ENCODE assay signal across 13 cellular contexts in the genomic region with DNA sequence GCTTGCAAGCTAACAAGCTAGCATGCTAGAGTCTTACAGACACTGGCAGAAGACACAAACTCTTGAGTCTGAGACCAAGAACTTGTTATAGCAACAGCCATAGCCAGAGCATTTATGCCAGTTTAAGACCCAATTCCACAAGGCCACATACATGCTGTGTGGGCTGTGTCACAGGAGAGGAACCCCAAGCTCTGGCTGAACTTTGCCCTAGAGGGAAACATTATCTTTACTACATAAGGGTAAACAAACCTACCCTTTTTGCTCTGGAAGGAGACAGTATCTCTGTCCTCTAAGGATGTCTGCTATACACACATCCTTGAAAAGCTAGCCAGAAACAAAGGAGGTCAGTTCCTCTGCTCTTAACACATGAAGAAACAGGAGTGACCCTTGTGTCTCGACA.
DNase-seq lines count a peak whose midpoint lies in the region; ATAC-seq, FAIRE-seq and TF ChIP-seq lines count a peak whose summit lies in the region.
"Had no signal": no experiment of that assay in that cellular context is flagged by ENCODE, and none has a peak within 500 bp of the region (broad histone marks: within the 10 kb centered on the region; RNA-seq: fewer than 3 reads in every experiment).

No MANE protein-coding gene starts in this region.

- H3K4me3 ChIP-seq in PC-9: no peak overlapping the region
- no peak overlapping the region for H3K4me3 ChIP-seq in bronchial epithelial cell (ENCODE audit: low read depth, low read length)
- H3K4me3 ChIP-seq in mesodermal cell (ENCODE audit: extremely low read depth, insufficient read depth, low read length, poor library complexity, severe bottlenecking): no peak overlapping the region
- H3K4me3 ChIP-seq in smooth muscle cell: no peak overlapping the region

- FAIRE-seq in bronchial epithelial cell (lab: Jason Lieb, UNC): peak; percentile 62

- no peaks in the 10 kb centered on the region for H3K9me2 ChIP-seq in PC-9 (ENCODE audit: insufficient read depth)

- BruUV-seq in PC-9 (replicated peaks; lab: Mats Ljungman, UMichigan): no TSS peak

- no peaks in the 10 kb centered on the region for H3K36me3 Mint-ChIP-seq in activated CD8-positive, alpha-beta T cell treated with anti-CD3 and anti-CD28 coated beads for 36 hours (ENCODE audit: low read depth)

- H3K79me2 ChIP-seq in PC-9 (ENCODE audit: low read depth) (no peaks in the 10 kb centered on the region), smooth muscle cell (ENCODE audit: low read depth) (no peaks in the 10 kb centered on the region)

- peaks cover 49% of the 10 kb centered on the region for H3K4me1 ChIP-seq in PC-9 (replicated peaks; ENCODE audit: insufficient read depth)
- peaks cover 44% of the 10 kb centered on the region for H3K4me1 ChIP-seq in mesodermal cell (ENCODE audit: control insufficient read depth, insufficient read depth, low read length, poor library complexity, severe bottlenecking)
- peaks cover 16% of the 10 kb centered on the region for H3K4me1 ChIP-seq in smooth muscle cell (ENCODE audit: low read depth)

- H4K20me1 ChIP-seq in PC-9 (ENCODE audit: insufficient read depth) (no peaks in the 10 kb centered on the region), smooth muscle cell (ENCODE audit: low read depth) (no peaks in the 10 kb centered on the region)

- H3K9ac ChIP-seq in smooth muscle cell (ENCODE audit: low read depth): no peak overlapping the region

- CTCF ChIA-PET in PC-9 (lab: Charles Lee): no interaction called here
- CTCF ChIA-PET in activated CD8-positive, alpha-beta T cell treated with anti-CD3 and anti-CD28 coated beads for 36 hours (lab: Charles Lee): no interaction called here

- H3K36me3 ChIP-seq in PC-9 (ENCODE audit: low read depth): no peaks in the 10 kb centered on the region
- H3K36me3 ChIP-seq in bronchial epithelial cell (ENCODE audit: control insufficient read depth, insufficient read depth, low read length): peaks cover 2% of the 10 kb centered on the region
- no peaks in the 10 kb centered on the region for H3K36me3 ChIP-seq in mesodermal cell (ENCODE audit: control insufficient read depth, insufficient read depth, low read length)
- no peaks in the 10 kb centered on the region for H3K36me3 ChIP-seq in smooth muscle cell (ENCODE audit: low read depth)

- DNase-seq in PC-9 (no peak), bronchial epithelial cell (ENCODE audit: low read depth) (no peak), smooth muscle cell (lab: John Stamatoyannopoulos, UW; ENCODE audit: unreplicated experiment) (no peak), foreskin melanocyte (no peak), 8988T (no peak)
- no peak for DNase-seq in activated CD8-positive, alpha-beta T cell treated with anti-CD3 and anti-CD28 coated beads for 36 hours
- DNase-seq: C1 segment of cervical spinal cord, H9, Kasumi-1, NCI-H1436, NCI-H2081, NCI-H510A treated with DMSO at 0.1 percent for 48 hours had no signal

- H3F3A ChIP-seq in PC-9 (ENCODE audit: insufficient read depth, low read depth): peaks cover 28% of the 10 kb centered on the region
- no peaks in the 10 kb centered on the region for H3F3A ChIP-seq in smooth muscle cell (ENCODE audit: low read depth)

- intact Hi-C loops in PC-9 (cut with micrococcal nuclease; ENCODE audit: unreplicated experiment): no loop called here
- intact Hi-C loops in activated CD8-positive, alpha-beta T cell treated with anti-CD3 and anti-CD28 coated beads for 36 hours (cut with micrococcal nuclease): no loop called here

- H3K9me3 ChIP-seq in PC-9 (ENCODE audit: insufficient read depth, low read depth) (no peaks in the 10 kb centered on the region), mesodermal cell (ENCODE audit: control insufficient read depth, low read length) (no peaks in the 10 kb centered on the region), smooth muscle cell (replicated peaks; ENCODE audit: low read depth) (no peaks in the 10 kb centered on the region)

- no peaks in the 10 kb centered on the region for H3K27me3 Mint-ChIP-seq in activated CD8-positive, alpha-beta T cell treated with anti-CD3 and anti-CD28 coated beads for 36 hours

- TF ChIP-seq CTCF in PC-9 (conservative IDR thresholded peaks at IDR 0.05) (no peak), bronchial epithelial cell (IDR thresholded peaks at IDR 0.05; ENCODE audit: insufficient read depth, low read length, severe bottlenecking) (no peak), smooth muscle cell (IDR thresholded peaks at IDR 0.05; ENCODE audit: borderline replicate concordance, insufficient read depth, poor library complexity, severe bottlenecking) (no peak)
- no peak for TF ChIP-seq CTCF in activated CD8-positive, alpha-beta T cell treated with anti-CD3 and anti-CD28 coated beads for 36 hours (IDR thresholded peaks at IDR 0.05)

- peak overlapping the region; percentile 7; the same call in 1 of the 2 replicates for H3K4me2 ChIP-seq in PC-9
- no peak overlapping the region for H3K4me2 ChIP-seq in smooth muscle cell

- H3K27ac Mint-ChIP-seq in activated CD8-positive, alpha-beta T cell treated with anti-CD3 and anti-CD28 coated beads for 36 hours: no peak overlapping the region

- H3K27me3 ChIP-seq in PC-9 (ENCODE audit: insufficient read depth, low read depth): no peaks in the 10 kb centered on the region
- no peaks in the 10 kb centered on the region for H3K27me3 ChIP-seq in bronchial epithelial cell (ENCODE audit: control insufficient read depth, insufficient read depth, low read length)
- no peaks in the 10 kb centered on the region for H3K27me3 ChIP-seq in smooth muscle cell (ENCODE audit: low read depth)

- no peak overlapping the region for H3K27ac ChIP-seq in PC-9
- peak overlapping the region; percentile 6 for H3K27ac ChIP-seq in mesodermal cell (ENCODE audit: low read depth, low read length, severe bottlenecking)
- peak overlapping the region; percentile 20 for H3K27ac ChIP-seq in smooth muscle cell (ENCODE audit: low read depth)

- H2AFZ ChIP-seq in PC-9 (no peak overlapping the region), smooth muscle cell (ENCODE audit: low read depth) (no peak overlapping the region)

- no CpG with 5 or more reads among the region's 1 CpG for WGBS in mesodermal cell (ENCODE audit: insufficient coverage in 2 of 2), 2 experiments
- 65% methylated on average over 1 of the region's 1 CpG for WGBS in smooth muscle cell (ENCODE audit: low lambda C conversion rate)

- peaks cover 4% of the 10 kb centered on the region for H3K4me1 Mint-ChIP-seq in activated CD8-positive, alpha-beta T cell treated with anti-CD3 and anti-CD28 coated beads for 36 hours (ENCODE audit: low read depth)

- ATAC-seq in activated CD8-positive, alpha-beta T cell treated with anti-CD3 and anti-CD28 coated beads for 36 hours: no peak

- POLR2A ChIA-PET in PC-9 (lab: Charles Lee; ENCODE audit: unreplicated experiment): no interaction called here
- POLR2A ChIA-PET in activated CD8-positive, alpha-beta T cell treated with anti-CD3 and anti-CD28 coated beads for 36 hours (lab: Charles Lee): interaction anchor here (0.7 kb wide), 1 partner anchor 269 kb away, joined by 3 read pairs; no protein-coding TSS in a partner anchor

- H3K4me3 Mint-ChIP-seq in activated CD8-positive, alpha-beta T cell treated with anti-CD3 and anti-CD28 coated beads for 36 hours: no peak overlapping the region
- H3K4me3 Mint-ChIP-seq: H9 had no signal

- H3K9me3 Mint-ChIP-seq in activated CD8-positive, alpha-beta T cell treated with anti-CD3 and anti-CD28 coated beads for 36 hours: no peaks in the 10 kb centered on the region
- H3K9me3 Mint-ChIP-seq: H9 had no signal
